14 cellular contexts compared by ENCODE assay signal in the genomic region with DNA sequence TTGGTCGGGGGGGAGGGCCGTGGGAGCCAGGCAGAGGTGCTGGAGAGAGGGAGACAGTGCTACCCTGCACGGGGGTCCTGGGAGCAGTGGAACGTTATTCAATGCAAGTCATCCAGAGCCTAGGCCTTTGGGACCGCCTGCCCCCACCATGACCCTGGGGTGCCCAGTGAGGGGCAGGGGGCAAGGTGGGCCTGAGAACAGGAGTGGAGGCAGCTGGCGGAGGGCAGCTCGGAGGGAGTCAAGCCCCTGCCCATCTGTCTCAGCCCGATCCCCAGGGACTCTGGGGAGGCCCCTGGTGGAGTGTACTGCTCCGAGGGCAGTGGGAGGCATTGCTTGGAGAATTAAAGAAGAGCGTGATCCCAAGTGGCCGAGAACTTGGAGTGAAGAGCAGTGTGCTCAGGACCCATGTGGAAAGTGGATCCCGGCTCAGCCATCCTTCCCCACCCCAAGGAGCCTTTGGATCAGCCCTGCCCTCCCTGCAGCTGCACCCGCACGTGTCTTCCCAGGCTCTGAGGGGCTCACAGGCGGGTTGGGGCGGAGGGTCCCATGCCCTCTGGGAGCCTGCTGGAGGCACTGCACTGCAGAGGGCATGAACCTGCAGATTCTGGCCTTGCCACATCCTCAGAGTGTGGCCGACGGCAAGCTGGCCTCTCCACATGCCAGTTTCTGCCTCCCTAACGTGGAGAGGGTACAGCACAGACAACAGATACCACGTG. TPM values are rescaled to one million over a fixed set of nuclear protein-coding genes. Genes with fewer than 3 reads are reported as not detected.
DNase-seq lines count a peak whose midpoint lies in the region; ATAC-seq and TF ChIP-seq lines count a peak whose summit lies in the region.
"Had no signal": no experiment of that assay in that cellular context is flagged by ENCODE, and none has a peak within 500 bp of the region (broad histone marks: within the 10 kb centered on the region; RNA-seq: fewer than 3 reads in every experiment).

No MANE protein-coding gene starts in this region.

- TF ChIP-seq POLR2A in HCT116 (IDR thresholded peaks at IDR 0.05; ENCODE audit: borderline replicate concordance, extremely low read depth, insufficient read depth, insufficient read length): no peak
- TF ChIP-seq POLR2A in vagina (IDR thresholded peaks at IDR 0.05): no peak

- H3K9me3 ChIP-seq in CD4-positive, CD25-positive, alpha-beta regulatory T cell (ENCODE audit: control insufficient read depth in 2 of 2, low read length in 2 of 2): no peaks in the 10 kb centered on the region
- no peaks in the 10 kb centered on the region; a peak in 1 of 4 replicates for H3K9me3 ChIP-seq in HCT116 (ENCODE audit: control insufficient read depth in 1 of 2, insufficient read depth in 1 of 2, low read depth in 1 of 2, low read length in 2 of 2)
- peaks cover 8% of the 10 kb centered on the region for H3K9me3 ChIP-seq in endodermal cell (ENCODE audit: control insufficient read depth, low read length)
- peaks cover 4% of the 10 kb centered on the region for H3K9me3 ChIP-seq in trophoblast cell (ENCODE audit: insufficient read depth, low read depth, low read length)
- no peaks in the 10 kb centered on the region for H3K9me3 ChIP-seq in vagina

- no peaks in the 10 kb centered on the region for H3K27me3 ChIP-seq in CD4-positive, CD25-positive, alpha-beta regulatory T cell (ENCODE audit: control insufficient read depth, insufficient read depth, low read length)
- H3K27me3 ChIP-seq in HCT116 (ENCODE audit: insufficient read depth, low read length) (no peaks in the 10 kb centered on the region), endodermal cell (ENCODE audit: control insufficient read depth, insufficient read depth, low read length, poor library complexity, severe bottlenecking) (no peaks in the 10 kb centered on the region), trophoblast cell (ENCODE audit: insufficient read depth, low read length) (no peaks in the 10 kb centered on the region), vagina (no peaks in the 10 kb centered on the region)
- H3K27me3 ChIP-seq: tibial nerve had no signal

- H3K23ac ChIP-seq in trophoblast cell (ENCODE audit: low read length): no peak overlapping the region

- H3K9me3 Mint-ChIP-seq in CD4-positive, CD25-positive, alpha-beta regulatory T cell: peaks cover 0 to 3% (median 0%) of the 10 kb centered on the region in 7 donors
- H3K9me3 Mint-ChIP-seq in endodermal cell: peaks cover 8% of the 10 kb centered on the region

- no peaks in the 10 kb centered on the region for H3K9me2 ChIP-seq in HCT116 (ENCODE audit: insufficient read depth)

- H2AFZ ChIP-seq in HCT116 (ENCODE audit: low read depth, low read length, poor library complexity, severe bottlenecking): no peak overlapping the region
- H2AFZ ChIP-seq in trophoblast cell (ENCODE audit: insufficient read depth, low read length, poor library complexity): no peak overlapping the region

- peak overlapping the region; percentile 82 for H3K4me2 ChIP-seq in HCT116 (ENCODE audit: low read length)
- no peak overlapping the region for H3K4me2 ChIP-seq in trophoblast cell (ENCODE audit: low read length)

- POLR2A ChIA-PET in HCT116 (lab: Charles Lee): no interaction called here

- BruUV-seq in HCT116 (replicated peaks; lab: Mats Ljungman, UMichigan): no TSS peak

- H2BK120ac ChIP-seq in trophoblast cell (ENCODE audit: insufficient read depth, low read length, poor library complexity): peak overlapping the region; percentile 24

- RAD21 ChIA-PET in HCT116 (lab: Charles Lee; ENCODE audit: low non-redundant PET in 1 of 2, low total read pairs in 2 of 2, uncharacterized antibody in 2 of 2, unreplicated experiment in 2 of 2): interaction anchor here in 1 of 2 experiments (1.2 kb wide), 1 partner anchor 10 kb away, joined by 4 read pairs; no protein-coding TSS in a partner anchor

- peak overlapping the region in 2 of 3 donors; percentile 82 to 90 for H3K27ac Mint-ChIP-seq in CD4-positive, CD25-positive, alpha-beta regulatory T cell
- H3K27ac Mint-ChIP-seq in endodermal cell: no peak overlapping the region
- H3K27ac Mint-ChIP-seq: activated CD4-positive, alpha-beta memory T cell treated with anti-CD3 and anti-CD28 coated beads for 36 hours had no signal

- H3K4me3 ChIP-seq in CD4-positive, CD25-positive, alpha-beta regulatory T cell (ENCODE audit: low read depth, low read length): no peak overlapping the region
- no peak overlapping the region for H3K4me3 ChIP-seq in HCT116 (replicated peaks in 1 of 2; ENCODE audit: low read depth in 1 of 2, low read length in 2 of 2)
- no peak overlapping the region for H3K4me3 ChIP-seq in endodermal cell (ENCODE audit: low read length)
- no peak overlapping the region for H3K4me3 ChIP-seq in trophoblast cell (ENCODE audit: low read depth, low read length)
- no peak overlapping the region for H3K4me3 ChIP-seq in vagina
- H3K4me3 ChIP-seq: tibial nerve had no signal

- no peak overlapping the region for H2BK5ac ChIP-seq in trophoblast cell (ENCODE audit: low read depth, low read length, poor library complexity)

- H3K36me3 ChIP-seq in CD4-positive, CD25-positive, alpha-beta regulatory T cell (ENCODE audit: control insufficient read depth, insufficient read depth, low read length): no peaks in the 10 kb centered on the region
- H3K36me3 ChIP-seq in HCT116 (ENCODE audit: control insufficient read depth in 1 of 2, insufficient read depth in 2 of 2, low read length in 2 of 2) (no peaks in the 10 kb centered on the region), endodermal cell (ENCODE audit: control insufficient read depth, insufficient read depth, low read length) (no peaks in the 10 kb centered on the region), trophoblast cell (ENCODE audit: control insufficient read depth in 1 of 2, insufficient read depth in 2 of 2, low read length in 2 of 2) (no peaks in the 10 kb centered on the region), vagina (no peaks in the 10 kb centered on the region)
- H3K36me3 ChIP-seq: tibial nerve had no signal

- peak overlapping the region; percentile 52 for H4K91ac ChIP-seq in trophoblast cell (ENCODE audit: low read depth, low read length)

- intact Hi-C loops in HCT116 (cut with micrococcal nuclease) (loop anchor here (2.0 kb wide), 2 partner anchors 175 to 517 kb away; no protein-coding TSS in a partner anchor), vagina (cut with DNase I) (no loop called here)

- no peak overlapping the region for H4K8ac ChIP-seq in trophoblast cell (ENCODE audit: low read depth, low read length)

- H3K18ac ChIP-seq in trophoblast cell (ENCODE audit: low read length): no peak overlapping the region

- WGBS in endodermal cell (ENCODE audit: insufficient coverage in 1 of 2, insufficient read length in 1 of 2), 2 experiments: 87 to 89% methylated on average over 14 to 20 of the region's 20 CpGs
- WGBS in trophoblast cell (ENCODE audit: extremely low coverage, insufficient coverage, insufficient read length): no CpG with 5 or more reads among the region's 20 CpGs

- no peak overlapping the region for H3K14ac ChIP-seq in trophoblast cell (ENCODE audit: low read length)

- peak overlapping the region; percentile 37 for H2BK12ac ChIP-seq in trophoblast cell (ENCODE audit: low read length)

- no peak overlapping the region for H4K12ac ChIP-seq in trophoblast cell (ENCODE audit: low read depth, low read length)

- H3K9ac ChIP-seq in HCT116 (ENCODE audit: low read length) (peak overlapping the region; percentile 62), endodermal cell (ENCODE audit: extremely low read depth, low read length, poor library complexity, severe bottlenecking) (no peak overlapping the region), trophoblast cell (ENCODE audit: low read length) (no peak overlapping the region)

- no peaks in the 10 kb centered on the region for H4K20me1 ChIP-seq in HCT116 (ENCODE audit: insufficient read depth)

- H3K27me3 Mint-ChIP-seq in CD4-positive, CD25-positive, alpha-beta regulatory T cell: no peaks in the 10 kb centered on the region
- H3K27me3 Mint-ChIP-seq in endodermal cell (ENCODE audit: insufficient read depth): no peaks in the 10 kb centered on the region
- H3K27me3 Mint-ChIP-seq: activated CD4-positive, alpha-beta memory T cell treated with anti-CD3 and anti-CD28 coated beads for 36 hours had no signal

- peak overlapping the region; percentile 62 for H3K27ac ChIP-seq in CD4-positive, CD25-positive, alpha-beta regulatory T cell (ENCODE audit: insufficient read depth, low read length, poor library complexity, severe bottlenecking)
- H3K27ac ChIP-seq in HCT116 (ENCODE audit: low read depth, low read length): peak overlapping the region; percentile 98
- no peak overlapping the region for H3K27ac ChIP-seq in endodermal cell (ENCODE audit: low read depth, low read length)
- H3K27ac ChIP-seq in trophoblast cell (ENCODE audit: low read depth, low read length): no peak overlapping the region
- H3K27ac ChIP-seq in vagina: no peak overlapping the region

- peaks cover 42% of the 10 kb centered on the region for H3K4me1 ChIP-seq in CD4-positive, CD25-positive, alpha-beta regulatory T cell (ENCODE audit: control insufficient read depth, insufficient read depth, low read length, poor library complexity, severe bottlenecking)
- H3K4me1 ChIP-seq in HCT116 (ENCODE audit: control insufficient read depth in 1 of 2, insufficient read depth in 2 of 2, low read length in 2 of 2) (peaks cover 45 to 69% of the 10 kb centered on the region in 2 experiments), endodermal cell (ENCODE audit: control insufficient read depth, insufficient read depth, low read length) (peaks cover 5% of the 10 kb centered on the region), trophoblast cell (ENCODE audit: control insufficient read depth in 1 of 2, insufficient read depth in 2 of 2, low read length in 2 of 2) (peaks cover 18 to 21% of the 10 kb centered on the region in 2 experiments), vagina (peaks cover 26% of the 10 kb centered on the region)

- no peak for TF ChIP-seq RAD21 in HCT116 (IDR thresholded peaks at IDR 0.05; ENCODE audit: low read depth)

- peaks cover 7 to 58% (median 25%) of the 10 kb centered on the region in 4 donors for H3K4me1 Mint-ChIP-seq in CD4-positive, CD25-positive, alpha-beta regulatory T cell
- H3K4me1 Mint-ChIP-seq in endodermal cell: peaks cover 15% of the 10 kb centered on the region

- no peak for ATAC-seq in CD4-positive, CD25-positive, alpha-beta regulatory T cell (ENCODE audit: low read depth in 2 of 2)
- peak; percentile 5; the same call in 1 of the 2 replicates for ATAC-seq in HCT116

- H3K79me1 ChIP-seq in trophoblast cell (ENCODE audit: low read length): peaks cover 8% of the 10 kb centered on the region

- H3K36me3 Mint-ChIP-seq in CD4-positive, CD25-positive, alpha-beta regulatory T cell: no peaks in the 10 kb centered on the region
- H3K36me3 Mint-ChIP-seq in endodermal cell (ENCODE audit: low read depth): no peaks in the 10 kb centered on the region
- H3K36me3 Mint-ChIP-seq: activated CD4-positive, alpha-beta memory T cell treated with anti-CD3 and anti-CD28 coated beads for 36 hours had no signal

- no peaks in the 10 kb centered on the region for H3K79me2 ChIP-seq in HCT116 (ENCODE audit: insufficient read depth, low read length)
- H3K79me2 ChIP-seq in trophoblast cell (ENCODE audit: control insufficient read depth, insufficient read depth, low read length, poor library complexity): peaks cover 3% of the 10 kb centered on the region

- H2AK5ac ChIP-seq in trophoblast cell (ENCODE audit: low read length): peak overlapping the region; percentile 8

- peak overlapping the region in 2 of 4 donors; percentile 74 to 87 for H3K4me3 Mint-ChIP-seq in CD4-positive, CD25-positive, alpha-beta regulatory T cell
- no peak overlapping the region for H3K4me3 Mint-ChIP-seq in endodermal cell
- H3K4me3 Mint-ChIP-seq: brain had no signal

- TF ChIP-seq CTCF in HCT116 (IDR thresholded peaks at IDR 0.05 in 2 of 3, conservative IDR thresholded peaks at IDR 0.05 in 1 of 3; ENCODE audit: borderline replicate concordance in 1 of 3, insufficient read depth in 1 of 3, low read depth in 2 of 3, low read length in 2 of 3): no peak
- TF ChIP-seq CTCF in endodermal cell (conservative IDR thresholded peaks at IDR 0.05): no peak
- TF ChIP-seq CTCF in vagina (IDR thresholded peaks at IDR 0.05): no peak

- H3K4ac ChIP-seq in trophoblast cell (ENCODE audit: low read depth, low read length): no peak overlapping the region

- CTCF ChIA-PET in HCT116 (lab: Charles Lee): interaction anchor here (3.1 kb wide), 1 partner anchor 10 kb away, joined by 32 read pairs; no protein-coding TSS in a partner anchor

- DNase-seq in CD4-positive, CD25-positive, alpha-beta regulatory T cell: no peak
- no peak for DNase-seq in HCT116 (ENCODE audit: low read depth, low spot score)
- peak; percentile 67 for DNase-seq in endodermal cell
- DNase-seq in trophoblast cell: no peak
- no peak for DNase-seq in NCI-H1105 (lab: John Stamatoyannopoulos, UW)
- no peak for DNase-seq in AML-193 (lab: John Stamatoyannopoulos, UW)
- DNase-seq in NOMO-1 (lab: John Stamatoyannopoulos, UW; ENCODE audit: unreplicated experiment in 2 of 2): no peak
- DNase-seq in vagina (ENCODE audit: extremely low spot score in 2 of 2): no peak
- DNase-seq: activated CD4-positive, alpha-beta memory T cell treated with anti-CD3 and anti-CD28 coated beads for 36 hours; activated gamma-delta T cell; foreskin fibroblast; NCI-H2029 had no signal

RNA-seq across cellular contexts. Expression of a gene that starts 34.0 kb away (rescaled TPM):
- 1.3 TPM for total RNA-seq in CD4-positive, CD25-positive, alpha-beta regulatory T cell
- polyA plus RNA-seq in CD4-positive, CD25-positive, alpha-beta regulatory T cell: under 1 TPM in 2 of 4 donors, not detected in 2; 0.07 to 0.11 TPM
- total RNA-seq in HCT116 (2021; ENCODE audit: unreplicated experiment): 0.54 TPM
- polyA plus RNA-seq in HCT116 (2012): 0.16 and 0.26 TPM in 2 replicates
- total RNA-seq in endodermal cell: under 1 TPM; 0.20 to 0.64 TPM
- polyA plus RNA-seq in endodermal cell (2013, experiment 1 of 2): 0.18 TPM
- not detected for polyA plus RNA-seq in endodermal cell (2013, experiment 2 of 2)
- polyA plus RNA-seq in trophoblast cell (2013): 0.12 and 0.14 TPM in 2 replicates
- total RNA-seq in vagina: 0.74 TPM

Comparison
In these comparisons a context has a peak if more than half of its experiments do, and no peak if none do; other contexts are left out.
1. H3K27ac ChIP-seq: peak in CD4-positive, CD25-positive, alpha-beta regulatory T cell (single experiment) and HCT116 (single experiment); none in endodermal cell (single experiment), trophoblast cell (single experiment) and vagina (single experiment).